ENCODE assay signal across 1 cellular context in the genomic region with DNA sequence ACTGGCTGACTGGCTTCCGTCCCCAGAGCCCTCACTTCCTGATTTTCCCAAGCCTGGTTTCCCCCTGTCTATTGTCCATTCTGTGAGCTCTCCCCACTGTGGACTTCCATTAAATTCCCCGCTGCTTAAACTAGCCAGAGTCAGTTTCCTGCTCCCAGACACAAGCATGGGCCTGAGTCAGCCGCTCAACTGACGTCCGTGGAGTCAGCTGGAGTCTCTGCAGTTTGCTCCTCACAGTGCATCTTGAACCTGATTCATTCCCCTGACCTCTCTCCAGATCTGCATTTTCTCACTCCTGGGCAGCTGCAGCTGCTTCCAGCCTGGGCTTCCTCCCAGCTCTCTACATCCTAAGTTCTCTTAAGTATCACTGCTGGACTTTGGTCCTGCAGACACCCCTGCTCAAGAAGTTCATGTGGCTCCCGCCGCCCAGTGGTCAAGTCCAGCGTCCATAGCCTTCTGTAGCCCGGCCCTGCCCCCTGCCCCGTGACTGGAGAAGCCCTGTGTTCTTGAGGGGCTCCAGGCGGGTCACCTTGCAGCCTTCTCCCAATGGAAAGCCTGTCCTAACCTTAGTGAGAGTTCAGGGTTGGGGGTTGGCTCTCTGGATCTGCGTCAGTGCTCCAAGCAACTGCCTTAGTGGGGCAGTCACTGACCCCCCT.
TF ChIP-seq lines count a peak whose summit lies in the region.

No MANE protein-coding gene starts in this region.

TF ChIP-seq in IMR-90, 13 proteins besides CTCF, POLR2A, EP300 and RAD21 (continued from another document):
- peak; percentile 73; the same call in 1 of the 2 replicates for TF ChIP-seq MXI1 (IDR thresholded peaks at IDR 0.05; ENCODE audit: borderline replicate concordance, low read depth, low read length)
- peak; percentile 17; the same call in 1 of the 2 replicates for TF ChIP-seq BHLHE40 (IDR thresholded peaks at IDR 0.05; ENCODE audit: low read depth, low read length)
- TF ChIP-seq ELK1 (IDR thresholded peaks at IDR 0.05; ENCODE audit: borderline replicate concordance, low read depth, low read length), result no peak
- peak; percentile 21; the same call in 1 of the 2 replicates for TF ChIP-seq SMC3 (IDR thresholded peaks at IDR 0.05; ENCODE audit: low read depth, low read length)
- TF ChIP-seq CHD1 (IDR thresholded peaks at IDR 0.05; ENCODE audit: low read depth, low read length), result no peak
- TF ChIP-seq USF2 (IDR thresholded peaks at IDR 0.05; ENCODE audit: low read depth, low read length), result peak; percentile 36; the same call in 1 of the 2 replicates
- TF ChIP-seq MAZ (IDR thresholded peaks at IDR 0.05; ENCODE audit: borderline replicate concordance, low read depth, low read length), result no peak
